ENCODE assay signal across 1 cellular context in genomic region chr12:79567164-79567563, GRCh38.
TF ChIP-seq lines count a peak whose summit lies in the region.

No MANE protein-coding gene starts in this region.

TF ChIP-seq in IMR-90, 13 proteins besides CTCF, POLR2A, EP300 and RAD21:
- TF ChIP-seq ELK1 (IDR thresholded peaks at IDR 0.05; ENCODE audit: borderline replicate concordance, low read depth, low read length), result no peak
- no peak for TF ChIP-seq SMC3 (IDR thresholded peaks at IDR 0.05; ENCODE audit: low read depth, low read length)
- no peak for TF ChIP-seq USF2 (IDR thresholded peaks at IDR 0.05; ENCODE audit: low read depth, low read length)
- no peak for TF ChIP-seq BHLHE40 (IDR thresholded peaks at IDR 0.05; ENCODE audit: low read depth, low read length)
- no peak for TF ChIP-seq RCOR1 (IDR thresholded peaks at IDR 0.05; ENCODE audit: insufficient replicate concordance, low read length)
- no peak for TF ChIP-seq MXI1 (IDR thresholded peaks at IDR 0.05; ENCODE audit: borderline replicate concordance, low read depth, low read length)
- no peak for TF ChIP-seq CHD1 (IDR thresholded peaks at IDR 0.05; ENCODE audit: low read depth, low read length)
- no peak for TF ChIP-seq RFX5 (IDR thresholded peaks at IDR 0.05; ENCODE audit: low read depth, low read length)
- no peak for TF ChIP-seq MAFK (IDR thresholded peaks at IDR 0.05; ENCODE audit: low read depth, low read length)
